27 cellular contexts compared by ENCODE assay signal in the genomic region with DNA sequence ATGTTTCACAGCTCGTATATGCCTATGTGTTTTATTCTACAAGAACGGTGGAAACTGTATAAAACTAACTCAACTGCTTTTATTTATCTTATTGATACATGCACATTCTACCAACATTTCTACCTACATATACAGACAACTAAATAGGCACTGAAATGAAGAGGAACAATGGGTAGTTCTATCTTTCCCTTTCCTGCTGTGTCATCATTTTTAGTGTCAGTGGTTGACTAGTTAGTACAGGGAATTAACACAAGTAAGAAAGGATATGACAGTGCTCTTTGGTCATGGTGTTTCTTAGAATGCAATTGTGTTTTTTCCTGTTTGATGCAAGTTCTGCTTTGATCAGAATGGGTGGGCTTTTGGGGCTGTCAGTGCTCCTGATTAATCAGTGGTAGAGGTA.
"Had no signal": no experiment of that assay in that cellular context is flagged by ENCODE, and none has a peak within 500 bp of the region (broad histone marks: within the 10 kb centered on the region; RNA-seq: fewer than 3 reads in every experiment).

No MANE protein-coding gene starts in this region.

- H3K4me3 ChIP-seq: coronary artery, esophagus squamous epithelium, heart right ventricle, lower lobe of right lung, pancreas, smooth muscle cell, suprapubic skin, transverse colon had no signal

- H3K4me1 ChIP-seq: esophagus squamous epithelium, heart right ventricle, lower lobe of right lung, pancreas, suprapubic skin, transverse colon had no signal

- H3K36me3 Mint-ChIP-seq: natural killer cell treated with Interleukin-12 subunit alpha and Interleukin-12 subunit beta and Interleukin-15 and Interleukin-18, amount 100 ng/mL, for 72 hours had no signal

- H3K27ac ChIP-seq: coronary artery, esophagus squamous epithelium, heart right ventricle, lower lobe of right lung, neutrophil, pancreas, suprapubic skin, transverse colon had no signal

- H3K4me2 ChIP-seq: smooth muscle cell had no signal

- H3K4me3 Mint-ChIP-seq: natural killer cell treated with Interleukin-12 subunit alpha and Interleukin-12 subunit beta and Interleukin-15 and Interleukin-18, amount 100 ng/mL, for 72 hours; neural crest cell; stimulated activated naive CD8-positive, alpha-beta T cell treated with anti-CD3 and anti-CD28 coated beads, Interleukin-15, amount 100 ng/mL, for 72 hours had no signal

- H3K27me3 Mint-ChIP-seq: natural killer cell treated with Interleukin-12 subunit alpha and Interleukin-12 subunit beta and Interleukin-15 and Interleukin-18, amount 100 ng/mL, for 72 hours; progenitor cell of endocrine pancreas; stimulated activated naive CD8-positive, alpha-beta T cell treated with anti-CD3 and anti-CD28 coated beads, Interleukin-15, amount 100 ng/mL, for 72 hours had no signal

- H3K9me3 ChIP-seq: esophagus squamous epithelium, lower lobe of right lung, neutrophil, pancreas, suprapubic skin, transverse colon had no signal

- FAIRE-seq: endothelial cell of umbilical vein, islet of Langerhans, pancreas had no signal

- H3K27ac Mint-ChIP-seq: natural killer cell treated with Interleukin-12 subunit alpha and Interleukin-12 subunit beta and Interleukin-15 and Interleukin-18, amount 100 ng/mL, for 72 hours; progenitor cell of endocrine pancreas; stimulated activated naive CD8-positive, alpha-beta T cell treated with anti-CD3 and anti-CD28 coated beads, Interleukin-15, amount 100 ng/mL, for 72 hours had no signal

- H3K27me3 ChIP-seq: esophagus squamous epithelium, heart right ventricle, neutrophil, pancreas, suprapubic skin, transverse colon had no signal

- H3K9me3 Mint-ChIP-seq: stimulated activated naive CD8-positive, alpha-beta T cell treated with anti-CD3 and anti-CD28 coated beads, Interleukin-15, amount 100 ng/mL, for 72 hours had no signal

- H3K36me3 ChIP-seq: esophagus squamous epithelium, heart right ventricle, lower lobe of right lung, neutrophil, pancreas, suprapubic skin, transverse colon had no signal

- DNase-seq: dermis blood vessel endothelial cell; effector memory CD4-positive, alpha-beta T cell; esophagus squamous epithelium; foreskin melanocyte; glutamatergic neuron; heart right ventricle; hippocampal formation; left ventricle myocardium superior; lower lobe of right lung; pancreas; stimulated activated CD4-positive, alpha-beta T cell treated with anti-CD3 and anti-CD28 coated beads, Interleukin-12 subunit alpha, Interleukin-12 subunit beta, amount 100 ng/mL, for 4 hours; stimulated activated CD4-positive, alpha-beta T cell treated with anti-CD3 and anti-CD28 coated beads, Interleukin-1b, Interleukin-23, amount 100 ng/mL, for 48 hours; stimulated activated CD4-positive, alpha-beta T cell treated with anti-CD3 and anti-CD28 coated beads, Interleukin-4, amount 100 ng/mL, for 1 hour; stimulated activated CD8-positive, alpha-beta memory T cell treated with anti-CD3 and anti-CD28 coated beads, Interleukin-4, amount 100 ng/mL, for 48 hours; stimulated activated naive CD4-positive, alpha-beta T cell; stimulated activated naive CD8-positive, alpha-beta T cell treated with anti-CD3 and anti-CD28 coated beads, Interleukin-15, amount 100 ng/mL, for 72 hours; transverse colon had no signal

- ATAC-seq: heart right ventricle; left ventricle myocardium superior; lower lobe of right lung; natural killer cell treated with Interleukin-12 subunit alpha and Interleukin-12 subunit beta and Interleukin-15 and Interleukin-18, amount 100 ng/mL, for 72 hours; pancreas; sciatic nerve; stimulated activated naive CD8-positive, alpha-beta T cell treated with anti-CD3 and anti-CD28 coated beads, Interleukin-15, amount 100 ng/mL, for 72 hours had no signal

- H3K4me1 Mint-ChIP-seq: neural crest cell; stimulated activated naive CD8-positive, alpha-beta T cell treated with anti-CD3 and anti-CD28 coated beads, Interleukin-15, amount 100 ng/mL, for 72 hours had no signal
